Comparison of ENCODE assay signal across 17 cellular contexts in genomic region chr4:95251568-95251967, GRCh38.
DNase-seq lines count a peak whose midpoint lies in the region; ATAC-seq, FAIRE-seq and TF ChIP-seq lines count a peak whose summit lies in the region.
"Had no signal": no experiment of that assay in that cellular context is flagged by ENCODE, and none has a peak within 500 bp of the region (broad histone marks: within the 10 kb centered on the region; RNA-seq: fewer than 3 reads in every experiment).

No MANE protein-coding gene starts in this region.

- no peak overlapping the region for H2BK15ac ChIP-seq in IMR-90 (ENCODE audit: low read depth, low read length)

- no peaks in the 10 kb centered on the region for H3K79me2 ChIP-seq in endothelial cell of umbilical vein (ENCODE audit: control insufficient read depth, insufficient read depth, low read length)

- no peak for TF ChIP-seq RAD21 in IMR-90 (IDR thresholded peaks at IDR 0.05; ENCODE audit: low read length)

- POLR2A ChIA-PET in IMR-90 (lab: Charles Lee; ENCODE audit: unreplicated experiment): no interaction called here
- POLR2A ChIA-PET in Panc1 (lab: Charles Lee): no interaction called here
- POLR2A ChIA-PET in endothelial cell of umbilical vein (lab: Charles Lee): no interaction called here

- dilution Hi-C loops in IMR-90 (cut with HindIII; ENCODE audit: low sequenced_read_pairs, unreplicated experiment) (no loop called here), endothelial cell of umbilical vein (cut with MboI; ENCODE audit: extremely low pct_ligation_motif_present, low sequenced_read_pairs) (no loop called here)

- H4K5ac ChIP-seq in IMR-90 (ENCODE audit: low read depth, low read length): no peak overlapping the region

- H2BK5ac ChIP-seq in IMR-90 (ENCODE audit: low read depth, low read length, poor library complexity, severe bottlenecking): no peak overlapping the region

- no peak overlapping the region for H3K23ac ChIP-seq in IMR-90 (ENCODE audit: low read depth, low read length)

- BruUV-seq in IMR-90 (replicated peaks; lab: Mats Ljungman, UMichigan): no TSS peak
- no TSS peak for BruUV-seq in Panc1 (replicated peaks; lab: Mats Ljungman, UMichigan)
- no TSS peak for BruUV-seq in endothelial cell of umbilical vein (replicated peaks; lab: Mats Ljungman, UMichigan)

- no peak overlapping the region for H4K8ac ChIP-seq in IMR-90 (ENCODE audit: low read depth in 2 of 2, low read length in 2 of 2)

- no peaks in the 10 kb centered on the region for H3K36me3 ChIP-seq in IMR-90 (ENCODE audit: control insufficient read depth, insufficient read depth, low read length)
- no peaks in the 10 kb centered on the region for H3K36me3 ChIP-seq in Panc1 (ENCODE audit: control insufficient read depth, insufficient read depth, low read length)
- H3K36me3 ChIP-seq in endothelial cell of umbilical vein (ENCODE audit: control insufficient read depth in 2 of 2, extremely low read depth in 1 of 2, insufficient read depth in 2 of 2, low read length in 2 of 2): no peaks in the 10 kb centered on the region

- no peak overlapping the region for H3K18ac ChIP-seq in IMR-90 (ENCODE audit: low read depth, low read length)

- CTCF ChIA-PET in IMR-90 (lab: Yijun Ruan, JAX) (no interaction called here), Panc1 (lab: Charles Lee) (no interaction called here), endothelial cell of umbilical vein (lab: Charles Lee) (no interaction called here)

- no peaks in the 10 kb centered on the region for H3K9me3 ChIP-seq in IMR-90 (ENCODE audit: control insufficient read depth, insufficient read depth, low read length)
- no peaks in the 10 kb centered on the region for H3K9me3 ChIP-seq in Panc1 (ENCODE audit: control insufficient read depth, insufficient read depth, low read depth, low read length)
- no peaks in the 10 kb centered on the region for H3K9me3 ChIP-seq in endothelial cell of umbilical vein (replicated peaks; ENCODE audit: control insufficient read depth, insufficient read depth, low read length)

- H3K4me1 ChIP-seq in IMR-90 (ENCODE audit: control insufficient read depth, insufficient read depth, low read length) (no peaks in the 10 kb centered on the region), Panc1 (ENCODE audit: control insufficient read depth, insufficient read depth, low read length) (peaks cover 8% of the 10 kb centered on the region; the same call in 1 of the 2 replicates), endothelial cell of umbilical vein (ENCODE audit: control insufficient read depth, extremely low read depth, insufficient read depth, low read length) (peaks cover 13% of the 10 kb centered on the region)

- FAIRE-seq in endothelial cell of umbilical vein (lab: Jason Lieb, UNC): peak; percentile 8
- FAIRE-seq: GM12878, GM18507, H54 had no signal

- no peak overlapping the region for H4K91ac ChIP-seq in IMR-90 (ENCODE audit: insufficient read depth, low read depth, low read length)

- ATAC-seq in IMR-90 (ENCODE audit: low read depth) (no peak), Panc1 (no peak)
- ATAC-seq: GM12878, HCT116 had no signal

- H3K27ac ChIP-seq in IMR-90 (ENCODE audit: insufficient read depth, low read length): no peak overlapping the region
- 0 out of 2 replicates have a peak overlapping the region, but pooled peaks have one; percentile 17 for H3K27ac ChIP-seq in Panc1 (ENCODE audit: low read length)
- H3K27ac ChIP-seq in endothelial cell of umbilical vein (ENCODE audit: insufficient read depth, low read depth, low read length): no peak overlapping the region
- H3K27ac ChIP-seq in substantia nigra (ENCODE audit: low read depth, low read length, poor library complexity, severe bottlenecking): peak overlapping the region; percentile 18
- H3K27ac ChIP-seq: GM23248, HL-60 had no signal

- no peak for TF ChIP-seq CTCF in IMR-90 (conservative IDR thresholded peaks at IDR 0.05; ENCODE audit: low read depth, low read length)
- TF ChIP-seq CTCF in Panc1 (IDR thresholded peaks at IDR 0.05): no peak
- TF ChIP-seq CTCF in endothelial cell of umbilical vein (IDR thresholded peaks at IDR 0.05; ENCODE audit: extremely low read depth in 1 of 2, insufficient read depth in 1 of 2, low read depth in 1 of 2, low read length in 2 of 2): no peak

- H3K4me2 ChIP-seq in IMR-90 (ENCODE audit: low read depth, low read length) (no peak overlapping the region), endothelial cell of umbilical vein (ENCODE audit: insufficient read depth, low read length) (no peak overlapping the region)

- no peak overlapping the region for H2AK5ac ChIP-seq in IMR-90 (ENCODE audit: low read depth, low read length)

- in situ Hi-C loops in IMR-90 (cut with MboI; ENCODE audit: low sequenced_read_pairs): no loop called here
- in situ Hi-C loops in Panc1 (cut with HindIII; ENCODE audit: low pct_unique_long_range_greater_than_20kb, low sequenced_read_pairs): no loop called here

- H3K9ac ChIP-seq in IMR-90 (ENCODE audit: low read depth, low read length): no peak overlapping the region
- H3K9ac ChIP-seq in endothelial cell of umbilical vein (replicated peaks; ENCODE audit: extremely low read depth, insufficient read depth, low read length): no peak overlapping the region
- H3K9ac ChIP-seq: GM23248 had no signal

- WGBS in IMR-90 (ENCODE audit: extremely low coverage in 2 of 2, insufficient read length in 1 of 2), 2 experiments: no CpG with 5 or more reads among the region's 2 CpGs

- H3K4me3 ChIP-seq in IMR-90 (ENCODE audit: insufficient read depth, low read depth, low read length): no peak overlapping the region
- H3K4me3 ChIP-seq in Panc1 (ENCODE audit: low read depth in 2 of 2, low read length in 2 of 2): no peak overlapping the region
- H3K4me3 ChIP-seq in endothelial cell of umbilical vein (replicated peaks in 1 of 3; ENCODE audit: insufficient read depth in 1 of 3, low read depth in 1 of 3, low read length in 3 of 3): no peak overlapping the region
- H3K4me3 ChIP-seq: GM12878, GM23248 had no signal

- H3K4ac ChIP-seq in IMR-90 (ENCODE audit: low read depth, low read length): no peak overlapping the region

- intact Hi-C loops in IMR-90 (cut with micrococcal nuclease): no loop called here
- intact Hi-C loops in Panc1 (cut with micrococcal nuclease; ENCODE audit: unreplicated experiment): no loop called here
- intact Hi-C loops in endothelial cell of umbilical vein (cut with micrococcal nuclease): no loop called here
- intact Hi-C loops in posterior vena cava (cut with DNase I): no loop called here

- H3K14ac ChIP-seq in IMR-90 (replicated peaks; ENCODE audit: low read depth, low read length): no peak overlapping the region

- no peak for TF ChIP-seq POLR2A in IMR-90 (IDR thresholded peaks at IDR 0.05; ENCODE audit: low read depth, low read length)
- TF ChIP-seq POLR2A in endothelial cell of umbilical vein (IDR thresholded peaks at IDR 0.05; ENCODE audit: low read depth, low read length): no peak

- H3K79me1 ChIP-seq in IMR-90 (ENCODE audit: low read depth in 1 of 2, low read length in 2 of 2): no peaks in the 10 kb centered on the region

- no peak overlapping the region for H2BK20ac ChIP-seq in IMR-90 (ENCODE audit: low read depth, low read length)

- no peak overlapping the region for H2AFZ ChIP-seq in IMR-90 (replicated peaks; ENCODE audit: low read length, poor library complexity)
- no peak overlapping the region for H2AFZ ChIP-seq in endothelial cell of umbilical vein (ENCODE audit: low read depth, low read length)
- H2AFZ ChIP-seq: GM23248 had no signal

- H4K20me1 ChIP-seq in IMR-90 (ENCODE audit: insufficient read depth, low read length): no peaks in the 10 kb centered on the region
- no peaks in the 10 kb centered on the region for H4K20me1 ChIP-seq in endothelial cell of umbilical vein (replicated peaks; ENCODE audit: control insufficient read depth, extremely low read depth, insufficient read depth, low read length)

- H2AK9ac ChIP-seq in IMR-90 (replicated peaks; ENCODE audit: low read depth, low read length, poor library complexity): no peak overlapping the region

- no peak overlapping the region for H2BK120ac ChIP-seq in IMR-90 (ENCODE audit: low read depth, low read length)

- DNase-seq in IMR-90 (no peak), Panc1 (ENCODE audit: low read depth, low spot score) (no peak), endothelial cell of umbilical vein (ENCODE audit: low read depth, low spot score) (no peak), substantia nigra (lab: John Stamatoyannopoulos, UW) (no peak), NCI-H2227 (lab: John Stamatoyannopoulos, UW; ENCODE audit: unreplicated experiment) (no peak), posterior vena cava (ENCODE audit: low spot score) (no peak)
- DNase-seq in activated CD4-positive, alpha-beta T cell treated with anti-CD3 and anti-CD28 coated beads for 1 hour: no peak
- DNase-seq: C1 segment of cervical spinal cord; Calu3; CD4-positive, alpha-beta T cell; DMS79; GM23248 had no signal

- no peak overlapping the region for H3K56ac ChIP-seq in IMR-90 (ENCODE audit: extremely low read depth, insufficient read depth, low read length)

- H3K27me3 ChIP-seq in IMR-90 (ENCODE audit: control insufficient read depth, insufficient read depth, low read length) (no peaks in the 10 kb centered on the region), Panc1 (ENCODE audit: control insufficient read depth, insufficient read depth, low read length) (no peaks in the 10 kb centered on the region), endothelial cell of umbilical vein (ENCODE audit: control insufficient read depth in 2 of 2, insufficient read depth in 2 of 2, low read length in 2 of 2) (no peaks in the 10 kb centered on the region)

- H3K9me1 ChIP-seq in IMR-90 (ENCODE audit: insufficient read depth, low read length) (peaks cover 4% of the 10 kb centered on the region; the same call in 1 of the 2 replicates), endothelial cell of umbilical vein (replicated peaks; ENCODE audit: control insufficient read depth, extremely low read depth, insufficient read depth, low read length) (no peaks in the 10 kb centered on the region)

TF ChIP-seq in IMR-90, 13 proteins besides CTCF, POLR2A, EP300 and RAD21:
- no peak for TF ChIP-seq RCOR1 (IDR thresholded peaks at IDR 0.05; ENCODE audit: insufficient replicate concordance, low read length)
- TF ChIP-seq NFE2L2 (IDR thresholded peaks at IDR 0.05; ENCODE audit: low read depth, low read length): no peak
- TF ChIP-seq CEBPB (IDR thresholded peaks at IDR 0.05; ENCODE audit: low read depth, low read length): 0 out of 2 replicates have a peak, but pooled peaks have one; percentile 14

TF ChIP-seq in endothelial cell of umbilical vein, 7 proteins besides CTCF, POLR2A, EP300 and RAD21 (continues in another document):
- no peak for TF ChIP-seq JUN (IDR thresholded peaks at IDR 0.05; ENCODE audit: borderline replicate concordance, insufficient read depth, insufficient read length, low read depth)
- no peak for TF ChIP-seq GATA2 (IDR thresholded peaks at IDR 0.05; ENCODE audit: insufficient read depth, insufficient read length, low read depth, low read length)
- TF ChIP-seq EZH2 (IDR thresholded peaks at IDR 0.05; ENCODE audit: borderline replicate concordance, low read depth, low read length, severe bottlenecking): no peak
- TF ChIP-seq MAX (IDR thresholded peaks at IDR 0.05; ENCODE audit: insufficient read depth, insufficient read length): no peak
- TF ChIP-seq MYC (IDR thresholded peaks at IDR 0.05; ENCODE audit: low read depth, low read length): no peak

Comparison
In these comparisons a context has a peak if more than half of its experiments do, and no peak if none do; other contexts are left out.
1. H3K27ac ChIP-seq: peak in Panc1 (single experiment) and substantia nigra (single experiment); none in IMR-90 (single experiment) and endothelial cell of umbilical vein (single experiment).